In the genomic region with DNA sequence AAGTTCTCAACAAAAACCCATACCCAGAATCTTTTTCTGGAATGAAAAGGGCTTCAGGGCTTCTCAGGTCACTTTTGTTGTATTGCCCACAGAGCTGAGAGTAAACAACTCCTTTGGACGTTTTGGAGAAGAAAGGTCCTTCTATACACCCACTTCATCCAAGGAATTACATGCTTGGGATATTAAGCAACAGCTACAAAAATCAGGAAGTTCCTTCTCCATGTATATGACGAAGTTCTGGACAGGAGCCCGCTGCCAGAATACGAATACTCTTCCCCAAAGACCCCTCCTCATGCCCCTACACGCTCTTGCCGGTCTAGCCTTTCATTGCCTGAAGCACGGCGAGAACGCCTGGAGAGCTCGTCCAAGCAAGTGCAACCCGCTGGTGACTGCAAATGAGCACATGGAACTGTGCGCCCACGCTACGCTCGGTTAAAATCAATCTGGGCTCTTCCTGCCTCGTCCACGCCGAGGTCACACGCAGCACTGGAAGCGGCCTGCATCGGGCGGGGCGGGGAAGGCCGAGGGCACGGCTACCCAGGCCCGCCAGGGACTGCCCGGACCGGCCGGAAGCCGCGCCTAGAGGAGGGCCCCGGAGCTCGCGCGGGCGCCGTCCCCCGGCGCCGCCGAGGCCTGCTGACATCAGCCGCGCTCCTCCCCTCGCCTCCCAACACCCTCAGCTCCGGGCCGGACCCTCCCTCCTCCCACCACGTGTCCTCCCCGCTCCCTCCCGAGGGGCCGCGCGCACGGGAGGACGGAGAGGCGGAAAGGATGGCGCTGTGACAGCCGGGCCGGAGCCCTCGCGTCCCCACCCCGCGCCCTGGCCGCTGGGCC, we compare ENCODE assay signal across 8 cellular contexts. TPM values are rescaled to one million over a fixed set of nuclear protein-coding genes. Genes with fewer than 3 reads are reported as not detected.
DNase-seq lines count a peak whose midpoint lies in the region; ATAC-seq and TF ChIP-seq lines count a peak whose summit lies in the region.

TSS of gene POGK (plus strand) at position 710 of the 834 bp plus-strand sequence. CDS start 1,482 bp downstream, outside the sequence.

- H3K18ac ChIP-seq in IMR-90 (ENCODE audit: low read depth, low read length): peak within 1 kb of the TSS; percentile 96

- H3K23ac ChIP-seq in IMR-90 (ENCODE audit: low read depth, low read length): peak within 1 kb of the TSS; percentile 91

- H4K5ac ChIP-seq in IMR-90 (ENCODE audit: low read depth, low read length): peak within 1 kb of the TSS; percentile 97

- CTCF ChIA-PET in IMR-90 (lab: Yijun Ruan, JAX) (no interaction called here), PC-3 (lab: Charles Lee) (interaction anchor here (1.1 kb wide), 1 partner anchor 381 kb away, joined by 4 read pairs; the partner anchor contains the start of gene POU2F1)

- H3K9me1 ChIP-seq in IMR-90 (ENCODE audit: insufficient read depth, low read length): peaks cover 5% of the 10 kb centered on the region

- H3K9me3 ChIP-seq in IMR-90 (ENCODE audit: control insufficient read depth, insufficient read depth, low read length): no peaks in the 10 kb centered on the region
- no peaks in the 10 kb centered on the region for H3K9me3 ChIP-seq in PC-3 (ENCODE audit: low read length)

- H3K4me1 ChIP-seq in IMR-90 (ENCODE audit: control insufficient read depth, insufficient read depth, low read length) (peaks cover 11% of the 10 kb centered on the region), PC-3 (ENCODE audit: insufficient read depth, low read length) (peaks cover 24% of the 10 kb centered on the region)

- H3K4ac ChIP-seq in IMR-90 (ENCODE audit: low read depth, low read length): peak within 1 kb of the TSS; percentile 98

- H2AK9ac ChIP-seq in IMR-90 (replicated peaks; ENCODE audit: low read depth, low read length, poor library complexity): peak within 1 kb of the TSS; percentile 91

- peak within 1 kb of the TSS; percentile 99 for H4K8ac ChIP-seq in IMR-90 (ENCODE audit: low read depth in 2 of 2, low read length in 2 of 2)

- H2BK120ac ChIP-seq in IMR-90 (ENCODE audit: low read depth, low read length): peak within 1 kb of the TSS; percentile 90

- H4K91ac ChIP-seq in IMR-90 (ENCODE audit: insufficient read depth, low read depth, low read length): peak within 1 kb of the TSS; percentile 99

- 1% methylated on average over 15 of the region's 63 CpGs; no CpG with 5 or more reads in 1 of the 2 experiments for WGBS in IMR-90 (ENCODE audit: extremely low coverage in 2 of 2, insufficient read length in 1 of 2), 2 experiments

- peak within 1 kb of the TSS; percentile 95 for H2BK5ac ChIP-seq in IMR-90 (ENCODE audit: low read depth, low read length, poor library complexity, severe bottlenecking)

- peaks cover under 1% of the 10 kb centered on the region for H3K27me3 ChIP-seq in IMR-90 (ENCODE audit: control insufficient read depth, insufficient read depth, low read length)
- peaks cover 10% of the 10 kb centered on the region for H3K27me3 ChIP-seq in PC-3 (ENCODE audit: low read length)

- H3K79me2 ChIP-seq in PC-3 (ENCODE audit: low read length): peaks cover 43% of the 10 kb centered on the region

- H3K36me3 ChIP-seq in IMR-90 (ENCODE audit: control insufficient read depth, insufficient read depth, low read length) (peaks cover 28% of the 10 kb centered on the region), PC-3 (ENCODE audit: low read depth, low read length) (peaks cover 28% of the 10 kb centered on the region)

- BruUV-seq in IMR-90 (replicated peaks; lab: Mats Ljungman, UMichigan): no TSS peak
- TSS peak; percentile 93 for BruUV-seq in PC-3 (replicated peaks; lab: Mats Ljungman, UMichigan)

- no peak; the same call in 1 of the 2 replicates for TF ChIP-seq RAD21 in IMR-90 (IDR thresholded peaks at IDR 0.05; ENCODE audit: low read length)

- peak; percentile 79 for TF ChIP-seq POLR2A in IMR-90 (IDR thresholded peaks at IDR 0.05; ENCODE audit: low read depth, low read length)

- in situ Hi-C loops in IMR-90 (cut with MboI; ENCODE audit: low sequenced_read_pairs): no loop called here

- H2AFZ ChIP-seq in IMR-90 (replicated peaks; ENCODE audit: low read length, poor library complexity) (peak within 1 kb of the TSS; percentile 99), PC-3 (ENCODE audit: low read length) (peak within 1 kb of the TSS; percentile 99)

- peaks cover 23% of the 10 kb centered on the region for H4K20me1 ChIP-seq in IMR-90 (ENCODE audit: insufficient read depth, low read length)
- H4K20me1 ChIP-seq in PC-3 (ENCODE audit: low read length): no peaks in the 10 kb centered on the region

- TF ChIP-seq CTCF in IMR-90 (conservative IDR thresholded peaks at IDR 0.05; ENCODE audit: low read depth, low read length) (0 out of 2 replicates have a peak, but pooled peaks have one; percentile 9), PC-3 (conservative IDR thresholded peaks at IDR 0.05; ENCODE audit: low read depth, low read length) (no peak)

- H3K4me3 ChIP-seq in IMR-90 (ENCODE audit: insufficient read depth, low read depth, low read length) (peak within 1 kb of the TSS; percentile 80), PC-3 (ENCODE audit: low read length) (peak within 1 kb of the TSS; percentile 78)

- intact Hi-C loops in IMR-90 (cut with micrococcal nuclease): loop anchor here (10.0 kb wide), 1 partner anchor 914 kb away; no protein-coding TSS in a partner anchor
- intact Hi-C loops in PC-3 (cut with micrococcal nuclease): no loop called here

- dilution Hi-C loops in IMR-90 (cut with HindIII; ENCODE audit: low sequenced_read_pairs, unreplicated experiment): no loop called here

- peak within 1 kb of the TSS; percentile 92 for H3K4me2 ChIP-seq in IMR-90 (ENCODE audit: low read depth, low read length)
- H3K4me2 ChIP-seq in PC-3 (ENCODE audit: low read length): peak within 1 kb of the TSS; percentile 99

- peak within 1 kb of the TSS; percentile 89; the same call in 2 of the 3 replicates for H2BK15ac ChIP-seq in IMR-90 (ENCODE audit: low read depth, low read length)

- H3K79me1 ChIP-seq in IMR-90 (ENCODE audit: low read depth in 1 of 2, low read length in 2 of 2): peaks cover 27 to 41% of the 10 kb centered on the region in 2 experiments

- H3K27ac ChIP-seq in IMR-90 (ENCODE audit: insufficient read depth, low read length) (peak within 1 kb of the TSS; percentile 99), PC-3 (ENCODE audit: low read length) (peak within 1 kb of the TSS; percentile 65), epithelial cell of prostate (peak within 1 kb of the TSS; percentile 76)

- peak within 1 kb of the TSS; percentile 96 for H3K9ac ChIP-seq in IMR-90 (ENCODE audit: low read depth, low read length)
- H3K9ac ChIP-seq in PC-3 (ENCODE audit: low read length): peak within 1 kb of the TSS; percentile 85

- peak within 1 kb of the TSS; percentile 87 for H2AK5ac ChIP-seq in IMR-90 (ENCODE audit: low read depth, low read length)

- H2BK20ac ChIP-seq in IMR-90 (ENCODE audit: low read depth, low read length): peak within 1 kb of the TSS; percentile 51; the same call in 1 of the 2 replicates

- H3K9me2 ChIP-seq in PC-3 (replicated peaks; ENCODE audit: low read length): no peaks in the 10 kb centered on the region

- H3F3A ChIP-seq in PC-3 (ENCODE audit: low read length, unreplicated experiment): no peaks in the 10 kb centered on the region

- ATAC-seq in GM21529 (IDR thresholded peaks at IDR 0.05; ENCODE audit: unreplicated experiment) (peak; percentile 94), IMR-90 (ENCODE audit: low read depth) (peak; percentile 97), PC-3 (peak; percentile 94)

- H3K56ac ChIP-seq in IMR-90 (ENCODE audit: extremely low read depth, insufficient read depth, low read length): peak within 1 kb of the TSS; percentile 92

- DNase-seq in DMS114 treated with DMSO at 0.1 percent for 48 hours (lab: John Stamatoyannopoulos, UW; ENCODE audit: unreplicated experiment) (peak; percentile 70), IMR-90 (peak; percentile 88), PC-3 (peak; percentile 91), activated T-cell treated with anti-CD3 and anti-CD28 coated beads for 48 hours (ENCODE audit: low read depth) (peak; percentile 85), epithelial cell of prostate (ENCODE audit: low read depth, low spot score) (no peak), mucosa of gallbladder (ENCODE audit: low spot score) (peak; percentile 93)
- peak; percentile 81 for DNase-seq in stimulated activated CD8-positive, alpha-beta memory T cell treated with anti-CD3 and anti-CD28 coated beads, Interleukin-4, amount 100 ng/mL, for 24 hours (ENCODE audit: low read depth)

- H3K14ac ChIP-seq in IMR-90 (replicated peaks; ENCODE audit: low read depth, low read length): peak within 1 kb of the TSS; percentile 96

- POLR2A ChIA-PET in IMR-90 (lab: Charles Lee; ENCODE audit: unreplicated experiment): interaction anchor here (0.6 to 1.2 kb wide), 4 partner anchors 9 to 37 kb away, joined by 3 to 5 read pairs (median 3); partner anchors contain the start of gene TADA1
- POLR2A ChIA-PET in PC-3 (lab: Charles Lee; ENCODE audit: unreplicated experiment): interaction anchor here (1.2 kb wide), 1 partner anchor 37 kb away, joined by 13 read pairs; the partner anchor contains the start of gene TADA1

TF ChIP-seq in IMR-90, 13 proteins besides CTCF, POLR2A, EP300 and RAD21:
- peak; percentile 92; the same call in 1 of the 2 replicates for TF ChIP-seq MAZ (IDR thresholded peaks at IDR 0.05; ENCODE audit: borderline replicate concordance, low read depth, low read length)
- no peak for TF ChIP-seq BHLHE40 (IDR thresholded peaks at IDR 0.05; ENCODE audit: low read depth, low read length)
- TF ChIP-seq USF2 (IDR thresholded peaks at IDR 0.05; ENCODE audit: low read depth, low read length): peak; percentile 85
- TF ChIP-seq MXI1 (IDR thresholded peaks at IDR 0.05; ENCODE audit: borderline replicate concordance, low read depth, low read length): peak; percentile 81
- TF ChIP-seq CEBPB (IDR thresholded peaks at IDR 0.05; ENCODE audit: low read depth, low read length): peak; percentile 64

RNA-seq across cellular contexts. Expression of gene POGK, which starts in this region (rescaled TPM):
- total RNA-seq in IMR-90 (2012; rRNA removed) (25.6 and 33.1 TPM in 2 replicates), PC-3 (2014; rRNA removed) (38.3 and 44.2 TPM in 2 replicates), mucosa of gallbladder (46.6 TPM)
- 10.7 and 11.3 TPM in 2 replicates for polyA plus RNA-seq in IMR-90 (2012; rRNA removed)
- polyA plus RNA-seq in IMR-90 (2012; cell fraction: cytosol; rRNA removed): 4.6 and 8.6 TPM in 2 replicates
- 6.1 and 14.9 TPM in 2 replicates for polyA plus RNA-seq in IMR-90 (2012; cell fraction: nucleus; rRNA removed; ENCODE audit: low replicate concordance)
